ENCODE assay signal across 9 cellular contexts in the genomic region with DNA sequence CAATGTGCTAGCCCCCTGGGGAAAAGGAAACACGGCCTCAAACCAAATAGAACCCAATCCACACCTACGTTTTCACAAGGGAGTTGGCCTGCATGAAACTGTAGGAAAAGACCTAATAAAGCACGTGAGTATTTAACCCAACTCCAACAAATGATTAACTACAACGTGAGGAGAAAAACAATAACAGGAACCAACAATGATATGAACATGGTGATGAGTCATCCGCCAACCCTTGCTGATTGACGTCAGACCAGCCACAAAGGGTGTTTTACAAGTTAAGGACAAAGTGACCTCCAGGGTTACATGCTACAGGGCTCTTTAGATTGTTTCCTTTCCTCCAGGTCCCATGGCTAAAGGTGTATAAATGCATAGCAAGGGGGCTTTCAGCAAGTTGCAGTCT.
DNase-seq lines count a peak whose midpoint lies in the region; ATAC-seq and TF ChIP-seq lines count a peak whose summit lies in the region.
"Had no signal": no experiment of that assay in that cellular context is flagged by ENCODE, and none has a peak within 500 bp of the region (broad histone marks: within the 10 kb centered on the region; RNA-seq: fewer than 3 reads in every experiment).

No MANE protein-coding gene starts in this region.

- H3K36me3 ChIP-seq in mucosa of descending colon (ENCODE audit: low read depth), result no peaks in the 10 kb centered on the region
- H3K36me3 ChIP-seq in SK-N-SH (replicated peaks in 1 of 2; ENCODE audit: control insufficient read depth in 1 of 2, insufficient read depth in 2 of 2, low read length in 1 of 2), result no peaks in the 10 kb centered on the region
- H3K36me3 ChIP-seq: neutrophil had no signal

- TF ChIP-seq CTCF in GM10266 (IDR thresholded peaks at IDR 0.05; ENCODE audit: control insufficient read depth, insufficient read depth, low read depth, missing control alignments), result no peak
- no peak for TF ChIP-seq CTCF in coronary artery (IDR thresholded peaks at IDR 0.05)
- no peak for TF ChIP-seq CTCF in mucosa of descending colon (IDR thresholded peaks at IDR 0.05)
- TF ChIP-seq CTCF in SK-N-SH (IDR thresholded peaks at IDR 0.05), result no peak

- no peak overlapping the region for H3K4me3 ChIP-seq in coronary artery
- no peak overlapping the region for H3K4me3 ChIP-seq in mucosa of descending colon
- H3K4me3 ChIP-seq in SK-N-SH (ENCODE audit: low read depth in 2 of 2, low read length in 1 of 2), result no peak overlapping the region

- no peaks in the 10 kb centered on the region for H3K9me3 ChIP-seq in T-helper 17 cell (ENCODE audit: control insufficient read depth, low read length, poor library complexity, severe bottlenecking)
- no peaks in the 10 kb centered on the region for H3K9me3 ChIP-seq in mucosa of descending colon
- H3K9me3 ChIP-seq in SK-N-SH, result no peaks in the 10 kb centered on the region; the same call in 1 of the 2 replicates
- H3K9me3 ChIP-seq: neutrophil had no signal

- peak overlapping the region; percentile 66 for H3K27ac Mint-ChIP-seq in T-helper 17 cell

- H2AFZ ChIP-seq in SK-N-SH (ENCODE audit: low read depth), result no peak overlapping the region

- H3K36me3 Mint-ChIP-seq in T-helper 17 cell (ENCODE audit: low read depth), result no peaks in the 10 kb centered on the region

- H3K27me3 ChIP-seq in SK-N-SH (ENCODE audit: insufficient read depth), result no peaks in the 10 kb centered on the region
- H3K27me3 ChIP-seq: neutrophil had no signal

- H4K20me1 ChIP-seq in SK-N-SH (ENCODE audit: insufficient read depth), result no peaks in the 10 kb centered on the region

- H3K27ac ChIP-seq in coronary artery, result peak overlapping the region; percentile 24 to 63
- no peak overlapping the region for H3K27ac ChIP-seq in SK-N-SH (ENCODE audit: low read depth in 2 of 2, low read length in 1 of 2)
- H3K27ac ChIP-seq: neutrophil had no signal

- ATAC-seq in HG02870 (IDR thresholded peaks at IDR 0.05; ENCODE audit: unreplicated experiment) (peak; percentile 65), T-helper 17 cell (peak; percentile 80), mucosa of descending colon (peak; percentile 99)

- intact Hi-C loops in mucosa of descending colon (cut with DNase I, micrococcal nuclease), result no loop called here

- DNase-seq in GM10266 (ENCODE audit: extremely low spot score) (peak; percentile 26), T-helper 17 cell (peak in 1 of 3 donors; percentile 12), coronary artery (ENCODE audit: low spot score) (no peak), mucosa of descending colon (peak in 2 of 3 donors; percentile 48 to 79), NCI-H82 treated with DMSO at 0.1 percent for 48 hours (lab: John Stamatoyannopoulos, UW; ENCODE audit: unreplicated experiment) (no peak), SK-N-SH (no peak), NCI-H1417 (lab: John Stamatoyannopoulos, UW) (no peak)

- no peak overlapping the region for H3K9ac ChIP-seq in SK-N-SH

- H3K27me3 Mint-ChIP-seq in T-helper 17 cell, result no peaks in the 10 kb centered on the region

- TF ChIP-seq RAD21 in SK-N-SH (IDR thresholded peaks at IDR 0.05; ENCODE audit: low read length), result no peak

- H3K4me2 ChIP-seq in SK-N-SH, result no peak overlapping the region

- POLR2A ChIA-PET in SK-N-SH (lab: Yijun Ruan, JAX), result no interaction called here

- no peak overlapping the region for H3K4me3 Mint-ChIP-seq in T-helper 17 cell

- no peaks in the 10 kb centered on the region for H3F3A ChIP-seq in SK-N-SH (replicated peaks; ENCODE audit: insufficient read depth)

- no peaks in the 10 kb centered on the region for H3K79me2 ChIP-seq in SK-N-SH (ENCODE audit: insufficient read depth)

- no peak for TF ChIP-seq EP300 in SK-N-SH (IDR thresholded peaks at IDR 0.05; ENCODE audit: borderline replicate concordance in 1 of 2, low read depth in 1 of 2, low read length in 1 of 2)

- H3K4me1 ChIP-seq in mucosa of descending colon (ENCODE audit: low read depth), result peaks cover 11% of the 10 kb centered on the region
- no peaks in the 10 kb centered on the region for H3K4me1 ChIP-seq in SK-N-SH (ENCODE audit: control insufficient read depth in 1 of 2, insufficient read depth in 2 of 2, low read depth in 1 of 2, low read length in 1 of 2)

- WGBS in SK-N-SH (ENCODE audit: low lambda C conversion rate), result 60% methylated on average over 6 of the region's 6 CpGs

- CTCF ChIA-PET in SK-N-SH (lab: Yijun Ruan, JAX), result interaction anchor here (1.3 kb wide), 1 partner anchor 47 kb away, joined by 3 read pairs; no protein-coding TSS in a partner anchor

- peaks cover 9% of the 10 kb centered on the region for H3K4me1 Mint-ChIP-seq in T-helper 17 cell

- H3K9me2 ChIP-seq in SK-N-SH, result no peaks in the 10 kb centered on the region

TF ChIP-seq in SK-N-SH, 30 proteins besides CTCF, POLR2A, EP300 and RAD21 (continues in another document):
- TF ChIP-seq GABPA (IDR thresholded peaks at IDR 0.05; ENCODE audit: low read depth), result no peak
- TF ChIP-seq, protein P1, sequence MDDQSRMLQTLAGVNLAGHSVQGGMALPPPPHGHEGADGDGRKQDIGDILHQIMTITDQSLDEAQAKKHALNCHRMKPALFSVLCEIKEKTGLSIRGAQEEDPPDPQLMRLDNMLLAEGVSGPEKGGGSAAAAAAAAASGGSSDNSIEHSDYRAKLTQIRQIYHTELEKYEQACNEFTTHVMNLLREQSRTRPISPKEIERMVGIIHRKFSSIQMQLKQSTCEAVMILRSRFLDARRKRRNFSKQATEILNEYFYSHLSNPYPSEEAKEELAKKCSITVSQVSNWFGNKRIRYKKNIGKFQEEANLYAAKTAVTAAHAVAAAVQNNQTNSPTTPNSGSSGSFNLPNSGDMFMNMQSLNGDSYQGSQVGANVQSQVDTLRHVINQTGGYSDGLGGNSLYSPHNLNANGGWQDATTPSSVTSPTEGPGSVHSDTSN (IDR thresholded peaks at IDR 0.05), result no peak
- TF ChIP-seq SMC3 (IDR thresholded peaks at IDR 0.05; ENCODE audit: low read depth, low read length), result no peak
- TF ChIP-seq EZH2phosphoT487 (IDR thresholded peaks at IDR 0.05; ENCODE audit: borderline replicate concordance, low read depth), result no peak
- TF ChIP-seq, protein P2, sequence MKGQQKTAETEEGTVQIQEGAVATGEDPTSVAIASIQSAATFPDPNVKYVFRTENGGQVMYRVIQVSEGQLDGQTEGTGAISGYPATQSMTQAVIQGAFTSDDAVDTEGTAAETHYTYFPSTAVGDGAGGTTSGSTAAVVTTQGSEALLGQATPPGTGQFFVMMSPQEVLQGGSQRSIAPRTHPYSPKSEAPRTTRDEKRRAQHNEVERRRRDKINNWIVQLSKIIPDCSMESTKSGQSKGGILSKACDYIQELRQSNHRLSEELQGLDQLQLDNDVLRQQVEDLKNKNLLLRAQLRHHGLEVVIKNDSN (IDR thresholded peaks at IDR 0.05; ENCODE audit: borderline replicate concordance, low read depth), result no peak
- TF ChIP-seq CHD2 (IDR thresholded peaks at IDR 0.05; ENCODE audit: low read length, partially characterized antibody), result no peak
- TF ChIP-seq, protein P3, sequence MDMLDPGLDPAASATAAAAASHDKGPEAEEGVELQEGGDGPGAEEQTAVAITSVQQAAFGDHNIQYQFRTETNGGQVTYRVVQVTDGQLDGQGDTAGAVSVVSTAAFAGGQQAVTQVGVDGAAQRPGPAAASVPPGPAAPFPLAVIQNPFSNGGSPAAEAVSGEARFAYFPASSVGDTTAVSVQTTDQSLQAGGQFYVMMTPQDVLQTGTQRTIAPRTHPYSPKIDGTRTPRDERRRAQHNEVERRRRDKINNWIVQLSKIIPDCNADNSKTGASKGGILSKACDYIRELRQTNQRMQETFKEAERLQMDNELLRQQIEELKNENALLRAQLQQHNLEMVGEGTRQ (IDR thresholded peaks at IDR 0.05; ENCODE audit: borderline replicate concordance, low read depth, low read length), result no peak
- TF ChIP-seq NRF1 (IDR thresholded peaks at IDR 0.05; ENCODE audit: low read depth, low read length), result no peak
- no peak for TF ChIP-seq NFIC (IDR thresholded peaks at IDR 0.05; ENCODE audit: borderline replicate concordance)
- TF ChIP-seq, protein P4, sequence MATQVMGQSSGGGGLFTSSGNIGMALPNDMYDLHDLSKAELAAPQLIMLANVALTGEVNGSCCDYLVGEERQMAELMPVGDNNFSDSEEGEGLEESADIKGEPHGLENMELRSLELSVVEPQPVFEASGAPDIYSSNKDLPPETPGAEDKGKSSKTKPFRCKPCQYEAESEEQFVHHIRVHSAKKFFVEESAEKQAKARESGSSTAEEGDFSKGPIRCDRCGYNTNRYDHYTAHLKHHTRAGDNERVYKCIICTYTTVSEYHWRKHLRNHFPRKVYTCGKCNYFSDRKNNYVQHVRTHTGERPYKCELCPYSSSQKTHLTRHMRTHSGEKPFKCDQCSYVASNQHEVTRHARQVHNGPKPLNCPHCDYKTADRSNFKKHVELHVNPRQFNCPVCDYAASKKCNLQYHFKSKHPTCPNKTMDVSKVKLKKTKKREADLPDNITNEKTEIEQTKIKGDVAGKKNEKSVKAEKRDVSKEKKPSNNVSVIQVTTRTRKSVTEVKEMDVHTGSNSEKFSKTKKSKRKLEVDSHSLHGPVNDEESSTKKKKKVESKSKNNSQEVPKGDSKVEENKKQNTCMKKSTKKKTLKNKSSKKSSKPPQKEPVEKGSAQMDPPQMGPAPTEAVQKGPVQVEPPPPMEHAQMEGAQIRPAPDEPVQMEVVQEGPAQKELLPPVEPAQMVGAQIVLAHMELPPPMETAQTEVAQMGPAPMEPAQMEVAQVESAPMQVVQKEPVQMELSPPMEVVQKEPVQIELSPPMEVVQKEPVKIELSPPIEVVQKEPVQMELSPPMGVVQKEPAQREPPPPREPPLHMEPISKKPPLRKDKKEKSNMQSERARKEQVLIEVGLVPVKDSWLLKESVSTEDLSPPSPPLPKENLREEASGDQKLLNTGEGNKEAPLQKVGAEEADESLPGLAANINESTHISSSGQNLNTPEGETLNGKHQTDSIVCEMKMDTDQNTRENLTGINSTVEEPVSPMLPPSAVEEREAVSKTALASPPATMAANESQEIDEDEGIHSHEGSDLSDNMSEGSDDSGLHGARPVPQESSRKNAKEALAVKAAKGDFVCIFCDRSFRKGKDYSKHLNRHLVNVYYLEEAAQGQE (IDR thresholded peaks at IDR 0.05; ENCODE audit: low read depth, low read length), result no peak
- TF ChIP-seq FOXM1 (IDR thresholded peaks at IDR 0.05; ENCODE audit: low read depth), result no peak
- no peak for TF ChIP-seq RXRA (IDR thresholded peaks at IDR 0.05; ENCODE audit: borderline replicate concordance, low read depth)
- TF ChIP-seq FOXJ3 (CRISPR knock-in tag; IDR thresholded peaks at IDR 0.05), result no peak
- TF ChIP-seq SIN3A (IDR thresholded peaks at IDR 0.05; ENCODE audit: borderline replicate concordance, low read depth, low read length), result no peak

Comparison
In these comparisons a context has a peak if more than half of its experiments do, and no peak if none do; other contexts are left out.
1. DNase-seq: peak in GM10266 (single experiment) and mucosa of descending colon (2 of 3); none in coronary artery (single experiment), NCI-H82 treated with DMSO at 0.1 percent for 48 hours (single experiment), SK-N-SH (single experiment) and NCI-H1417 (0 of 3).
2. H3K27ac ChIP-seq: peak in coronary artery (2 of 2); none in SK-N-SH (0 of 2).
3. Peak in every context shown above with its lines, with median percentiles within 50 percentile points of each other: ATAC-seq.